ENCODE assay signal across 20 cellular contexts in the genomic region with DNA sequence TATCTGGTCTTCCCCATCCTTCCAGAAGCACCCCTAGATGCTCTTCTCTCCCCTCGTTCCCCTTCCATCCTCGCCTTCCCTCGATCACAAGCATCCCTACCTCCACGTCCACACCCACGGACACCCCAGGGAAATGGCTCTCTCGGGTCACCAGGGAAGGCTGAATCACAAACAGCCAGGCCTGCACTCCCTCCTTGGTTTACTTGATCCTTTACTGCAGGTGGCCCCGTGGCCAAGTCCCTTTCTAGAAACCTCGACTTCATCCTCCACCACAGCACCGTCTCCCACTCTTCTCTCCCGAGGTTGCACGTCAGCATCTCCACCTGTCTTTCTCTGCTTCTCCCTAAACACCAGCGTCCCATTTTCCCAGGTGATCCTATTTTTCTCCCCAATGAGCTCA. TPM values are rescaled to one million over a fixed set of nuclear protein-coding genes. Genes with fewer than 3 reads are reported as not detected.
"Had no signal": no experiment of that assay in that cellular context is flagged by ENCODE, and none has a peak within 500 bp of the region (broad histone marks: within the 10 kb centered on the region; RNA-seq: fewer than 3 reads in every experiment).

No MANE protein-coding gene starts in this region.

- H3K27me3 ChIP-seq: ovary had no signal

- H3K4me3 Mint-ChIP-seq: activated B cell treated with CpG ODN at 0.5 μM for 24 hours; activated CD4-positive, alpha-beta T cell treated with anti-CD3 and anti-CD28 coated beads, Interleukin-2, amount 10 ng/mL, durations not matched to agents 24 days and 14 days; activated CD8-positive, alpha-beta T cell treated with anti-CD3 and anti-CD28 coated beads, Interleukin-2, amount 10 ng/mL, durations not matched to agents 7 days and 5 days; activated naive CD8-positive, alpha-beta T cell had no signal

- H3K4me3 ChIP-seq: breast epithelium, ovary had no signal

- H3K4me1 Mint-ChIP-seq: activated B cell treated with CpG ODN at 0.5 μM for 24 hours; activated CD4-positive, alpha-beta T cell treated with anti-CD3 and anti-CD28 coated beads, Interleukin-2, amount 10 ng/mL, durations not matched to agents 24 days and 14 days had no signal

- H3K36me3 Mint-ChIP-seq: activated naive CD8-positive, alpha-beta T cell had no signal

- H3K9me3 ChIP-seq: breast epithelium, ovary had no signal

- FAIRE-seq: endometrium, keratinocyte had no signal

- H3K27ac Mint-ChIP-seq: activated B cell treated with CpG ODN at 0.5 μM for 24 hours; activated CD4-positive, alpha-beta T cell treated with anti-CD3 and anti-CD28 coated beads, Interleukin-2, amount 10 ng/mL, durations not matched to agents 24 days and 14 days; activated CD8-positive, alpha-beta T cell treated with anti-CD3 and anti-CD28 coated beads, Interleukin-2, amount 10 ng/mL, durations not matched to agents 7 days and 5 days; activated naive CD8-positive, alpha-beta T cell had no signal

- H3K27ac ChIP-seq: breast epithelium, ovary had no signal

- ATAC-seq: activated CD8-positive, alpha-beta T cell treated with anti-CD3 and anti-CD28 coated beads, Interleukin-2, amount 10 ng/mL, durations not matched to agents 7 days and 5 days; left ventricle myocardium superior had no signal

- H3K36me3 ChIP-seq: breast epithelium, ovary had no signal

- H3K4me1 ChIP-seq: breast epithelium had no signal

- DNase-seq: activated B cell treated with CpG ODN at 0.5 μM for 24 hours; activated CD4-positive, alpha-beta T cell treated with anti-CD3 and anti-CD28 coated beads, Interleukin-2, amount 10 ng/mL, durations not matched to agents 24 days and 14 days; activated CD8-positive, alpha-beta T cell treated with anti-CD3 and anti-CD28 coated beads, Interleukin-2, amount 10 ng/mL, durations not matched to agents 7 days and 5 days; activated T-cell treated with anti-CD3 and anti-CD28 coated beads, Interleukin-2, amount 50 U/mL, for 48 hours; anterior cingulate cortex; dermis blood vessel endothelial cell; left ventricle myocardium superior; mesenchymal stem cell; stimulated activated CD4-positive, alpha-beta T cell treated with anti-CD3 and anti-CD28 coated beads, Interleukin-15, amount 100 ng/mL, for 24 hours; stimulated activated CD4-positive, alpha-beta T cell treated with anti-CD3 and anti-CD28 coated beads, Interleukin-4, amount 100 ng/mL, for 4 hours; stimulated activated CD8-positive, alpha-beta memory T cell treated with anti-CD3 and anti-CD28 coated beads, Interleukin-4, amount 100 ng/mL, for 48 hours; stimulated activated naive CD4-positive, alpha-beta T cell treated with Interleukin-2 at 50 U/mL for 16 hours; trophoblast cell had no signal

RNA-seq across cellular contexts. Expression of a gene that starts 6.5 kb away (rescaled TPM):
- total RNA-seq: activated CD4-positive, alpha-beta T cell treated with anti-CD3 and anti-CD28 coated beads, Interleukin-2, amount 10 ng/mL, durations not matched to agents 24 days and 14 days; activated CD8-positive, alpha-beta T cell treated with anti-CD3 and anti-CD28 coated beads, Interleukin-2, amount 10 ng/mL, durations not matched to agents 7 days and 5 days; breast epithelium; dermis blood vessel endothelial cell; left ventricle myocardium superior; renal cortical epithelial cell; T-helper 1 cell treated with Interleukin-12 subunit alpha and Interleukin-12 subunit beta and Interleukin-4 antibody, amounts not matched to agents 30 ng/mL and 1 ng/mL, for 36 hours had no signal
